11 cellular contexts compared by ENCODE assay signal in the genomic region with DNA sequence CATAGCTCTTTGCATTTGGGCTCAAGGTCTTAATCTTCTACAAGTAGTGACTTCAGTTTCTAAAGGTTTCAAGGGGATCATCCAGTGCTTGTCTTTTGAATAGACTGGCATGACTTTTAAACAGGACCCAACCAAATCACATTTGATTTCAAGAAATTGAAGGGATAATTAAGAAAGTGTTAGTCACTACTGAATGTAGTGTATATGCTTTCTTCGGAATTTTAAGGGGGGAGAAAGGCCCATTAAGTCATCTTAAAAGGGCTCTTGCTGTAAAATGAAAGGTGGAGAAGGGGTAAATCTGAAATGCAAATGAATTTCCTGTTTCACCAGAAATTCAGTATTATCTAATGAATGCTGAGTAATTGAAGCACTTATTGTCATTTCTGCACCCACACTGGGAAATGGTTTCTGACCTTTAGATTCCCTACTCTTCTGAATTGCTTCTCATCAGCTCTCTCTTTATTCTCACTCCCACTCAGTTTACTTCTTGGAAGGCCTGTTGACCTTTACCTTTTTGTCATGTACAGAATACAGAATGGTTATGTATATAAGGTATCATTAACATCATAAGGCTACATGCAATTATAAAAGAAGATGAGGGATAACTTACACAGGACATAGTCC.
"Had no signal": no experiment of that assay in that cellular context is flagged by ENCODE, and none has a peak within 500 bp of the region (broad histone marks: within the 10 kb centered on the region; RNA-seq: fewer than 3 reads in every experiment).

No MANE protein-coding gene starts in this region.

- H3K9me3 ChIP-seq: heart left ventricle, sigmoid colon, stomach, thoracic aorta had no signal

- H3K27ac Mint-ChIP-seq: activated naive CD4-positive, alpha-beta T cell treated with anti-CD3 and anti-CD28 coated beads, Interleukin-2, amount 10 ng/mL, durations not matched to agents 7 days and 5 days; T-helper 17 cell had no signal

- H3K36me3 ChIP-seq: heart left ventricle, sigmoid colon, stomach, thoracic aorta had no signal

- H3K27me3 Mint-ChIP-seq: activated naive CD4-positive, alpha-beta T cell treated with anti-CD3 and anti-CD28 coated beads, Interleukin-2, amount 10 ng/mL, durations not matched to agents 7 days and 5 days; T-helper 17 cell had no signal

- ATAC-seq: T-helper 17 cell had no signal

- DNase-seq: activated CD4-positive, alpha-beta T cell treated with anti-CD3 and anti-CD28 coated beads for 4 hours; activated naive CD4-positive, alpha-beta T cell treated with anti-CD3 and anti-CD28 coated beads, Interleukin-2, amount 10 ng/mL, durations not matched to agents 7 days and 5 days; activated T-cell treated with anti-CD3 and anti-CD28 coated beads, Interleukin-2, amount 50 U/mL, for 48 hours; effector memory CD4-positive, alpha-beta T cell; heart left ventricle; sigmoid colon; stimulated activated CD4-positive, alpha-beta T cell treated with anti-CD3 and anti-CD28 coated beads, Interleukin-2, amount 100 ng/mL, for 24 hours; stomach; T-helper 17 cell had no signal

- H3K4me1 Mint-ChIP-seq: activated naive CD4-positive, alpha-beta T cell treated with anti-CD3 and anti-CD28 coated beads, Interleukin-2, amount 10 ng/mL, durations not matched to agents 7 days and 5 days; T-helper 17 cell had no signal

- H3K9me3 Mint-ChIP-seq: activated naive CD4-positive, alpha-beta T cell treated with anti-CD3 and anti-CD28 coated beads, Interleukin-2, amount 10 ng/mL, durations not matched to agents 7 days and 5 days had no signal

- H3K27ac ChIP-seq: sigmoid colon, stomach, thoracic aorta had no signal

- H3K4me3 Mint-ChIP-seq: activated naive CD4-positive, alpha-beta T cell treated with anti-CD3 and anti-CD28 coated beads, Interleukin-2, amount 10 ng/mL, durations not matched to agents 7 days and 5 days; brain; T-helper 17 cell had no signal

- H3K4me3 ChIP-seq: heart left ventricle, sigmoid colon, stomach, thoracic aorta had no signal

- H3K36me3 Mint-ChIP-seq: activated naive CD4-positive, alpha-beta T cell treated with anti-CD3 and anti-CD28 coated beads, Interleukin-2, amount 10 ng/mL, durations not matched to agents 7 days and 5 days had no signal

- H3K27me3 ChIP-seq: heart left ventricle, sigmoid colon, stomach had no signal
